2 cellular contexts compared by ENCODE assay signal in genomic region chr4:88135362-88135663, GRCh38.
TF ChIP-seq lines count a peak whose summit lies in the region.

No MANE protein-coding gene starts in this region.

TF ChIP-seq in A549, 52 proteins besides CTCF, POLR2A, EP300 and RAD21 (continued from another document):
- TF ChIP-seq REST (IDR thresholded peaks at IDR 0.05) = no peak

TF ChIP-seq in IMR-90, 13 proteins besides CTCF, POLR2A, EP300 and RAD21 (continued from another document):
- no peak for TF ChIP-seq USF2 (IDR thresholded peaks at IDR 0.05; ENCODE audit: low read depth, low read length)
- TF ChIP-seq BHLHE40 (IDR thresholded peaks at IDR 0.05; ENCODE audit: low read depth, low read length) = no peak
- no peak for TF ChIP-seq RFX5 (IDR thresholded peaks at IDR 0.05; ENCODE audit: low read depth, low read length)
- TF ChIP-seq MXI1 (IDR thresholded peaks at IDR 0.05; ENCODE audit: borderline replicate concordance, low read depth, low read length) = no peak
- TF ChIP-seq MAFK (IDR thresholded peaks at IDR 0.05; ENCODE audit: low read depth, low read length) = no peak
